In the genomic region with DNA sequence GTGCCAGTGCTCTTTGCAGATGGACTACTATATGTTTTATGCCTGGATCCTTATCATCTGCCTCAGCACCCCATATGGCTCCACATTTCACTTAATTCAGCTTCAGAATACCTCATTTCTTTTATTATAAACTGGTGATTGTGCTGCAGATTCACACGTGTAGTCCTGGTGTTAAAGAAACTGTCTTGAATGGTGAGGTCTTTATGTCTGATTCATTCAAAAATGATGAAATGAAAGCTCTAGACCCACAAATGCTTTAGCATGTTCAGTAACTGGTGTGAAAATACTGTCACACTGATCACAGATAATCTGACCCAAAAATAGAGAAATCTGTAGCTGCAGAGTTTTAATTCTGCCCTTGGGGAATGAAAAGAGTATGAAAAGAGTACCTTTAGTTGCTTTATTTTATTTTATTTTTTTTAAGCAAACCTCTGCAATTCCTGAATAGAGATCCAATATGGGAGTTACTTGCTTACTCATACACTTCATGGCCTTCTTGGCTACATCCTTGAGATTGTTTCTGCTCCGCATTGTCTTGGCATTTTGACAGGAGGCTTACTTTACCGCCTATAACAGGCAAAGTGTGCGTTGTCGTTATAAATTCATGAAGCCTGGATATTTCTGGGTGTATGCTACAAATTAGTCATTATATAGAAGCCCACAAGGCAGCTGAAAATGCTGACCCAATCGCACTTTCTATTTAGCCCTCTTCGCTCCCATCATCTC, we compare ENCODE assay signal across 8 cellular contexts. TPM values are rescaled to one million over a fixed set of nuclear protein-coding genes. Genes with fewer than 3 reads are reported as not detected.
DNase-seq lines count a peak whose midpoint lies in the region; ATAC-seq and TF ChIP-seq lines count a peak whose summit lies in the region.

No MANE protein-coding gene starts in this region.

- intact Hi-C loops in activated T-helper 1 cell treated with anti-CD3 and anti-CD28 coated beads, Interleukin-12 subunit alpha, Interleukin-12 subunit beta, Interleukin-2, Interleukin-4 antibody, amounts not matched to agents 30 ng/mL and 10 ng/mL and 1 ng/mL, durations not matched to agents 14 hours and 24 hours and 36 hours (cut with micrococcal nuclease), result loop anchor here (2.0 to 10.0 kb wide), 4 partner anchors 153 to 1593 kb away; a partner anchor contains a TSS

- H3K4me3 Mint-ChIP-seq in activated T-cell treated with anti-CD3 and anti-CD28 coated beads, Interleukin-2, amount 50 U/mL, for 24 hours, result peak overlapping the region; percentile 92
- peak overlapping the region; percentile 66 for H3K4me3 Mint-ChIP-seq in activated T-helper 1 cell treated with anti-CD3 and anti-CD28 coated beads, Interleukin-12 subunit alpha, Interleukin-12 subunit beta, Interleukin-2, Interleukin-4 antibody, amounts not matched to agents 30 ng/mL and 10 ng/mL and 1 ng/mL, durations not matched to agents 14 hours and 24 hours and 36 hours
- H3K4me3 Mint-ChIP-seq in glutamatergic neuron (ENCODE audit: unreplicated experiment), result peak overlapping the region; percentile 99
- peak overlapping the region; percentile 51 for H3K4me3 Mint-ChIP-seq in stimulated activated memory B cell treated with anti-CD40 and anti-IgM and Interleukin-4, amounts not matched to agents 10 μg/mL and 1 μg/mL and 100 μg/mL, for 72 hours

- H3K4me1 Mint-ChIP-seq in activated T-cell treated with anti-CD3 and anti-CD28 coated beads, Interleukin-2, amount 50 U/mL, for 24 hours (ENCODE audit: low read depth), result peaks cover 52% of the 10 kb centered on the region
- H3K4me1 Mint-ChIP-seq in activated T-helper 1 cell treated with anti-CD3 and anti-CD28 coated beads, Interleukin-12 subunit alpha, Interleukin-12 subunit beta, Interleukin-2, Interleukin-4 antibody, amounts not matched to agents 30 ng/mL and 10 ng/mL and 1 ng/mL, durations not matched to agents 14 hours and 24 hours and 36 hours (ENCODE audit: low read depth), result peaks cover 32% of the 10 kb centered on the region
- peaks cover 29% of the 10 kb centered on the region for H3K4me1 Mint-ChIP-seq in glutamatergic neuron (ENCODE audit: low read depth, unreplicated experiment)
- H3K4me1 Mint-ChIP-seq in stimulated activated memory B cell treated with anti-CD40 and anti-IgM and Interleukin-4, amounts not matched to agents 10 μg/mL and 1 μg/mL and 100 μg/mL, for 72 hours, result peaks cover 65% of the 10 kb centered on the region

- no peaks in the 10 kb centered on the region for H3K9me3 Mint-ChIP-seq in activated T-cell treated with anti-CD3 and anti-CD28 coated beads, Interleukin-2, amount 50 U/mL, for 24 hours
- H3K9me3 Mint-ChIP-seq in activated T-helper 1 cell treated with anti-CD3 and anti-CD28 coated beads, Interleukin-12 subunit alpha, Interleukin-12 subunit beta, Interleukin-2, Interleukin-4 antibody, amounts not matched to agents 30 ng/mL and 10 ng/mL and 1 ng/mL, durations not matched to agents 14 hours and 24 hours and 36 hours, result no peaks in the 10 kb centered on the region
- H3K9me3 Mint-ChIP-seq in glutamatergic neuron (ENCODE audit: unreplicated experiment), result peaks cover 21% of the 10 kb centered on the region
- H3K9me3 Mint-ChIP-seq in stimulated activated memory B cell treated with anti-CD40 and anti-IgM and Interleukin-4, amounts not matched to agents 10 μg/mL and 1 μg/mL and 100 μg/mL, for 72 hours, result no peaks in the 10 kb centered on the region

- ATAC-seq in stimulated activated memory B cell treated with anti-CD40 and anti-IgM and Interleukin-4, amounts not matched to agents 10 μg/mL and 1 μg/mL and 100 μg/mL, for 72 hours, result no peak
- ATAC-seq in GM19455 (IDR thresholded peaks at IDR 0.05; ENCODE audit: unreplicated experiment), result no peak
- no peak for ATAC-seq in GM18907 (IDR thresholded peaks at IDR 0.05; ENCODE audit: unreplicated experiment)

- H3K27ac Mint-ChIP-seq in activated T-cell treated with anti-CD3 and anti-CD28 coated beads, Interleukin-2, amount 50 U/mL, for 24 hours, result no peak overlapping the region
- no peak overlapping the region for H3K27ac Mint-ChIP-seq in activated T-helper 1 cell treated with anti-CD3 and anti-CD28 coated beads, Interleukin-12 subunit alpha, Interleukin-12 subunit beta, Interleukin-2, Interleukin-4 antibody, amounts not matched to agents 30 ng/mL and 10 ng/mL and 1 ng/mL, durations not matched to agents 14 hours and 24 hours and 36 hours
- peak overlapping the region; percentile 79 for H3K27ac Mint-ChIP-seq in glutamatergic neuron (ENCODE audit: unreplicated experiment)
- no peak overlapping the region for H3K27ac Mint-ChIP-seq in stimulated activated memory B cell treated with anti-CD40 and anti-IgM and Interleukin-4, amounts not matched to agents 10 μg/mL and 1 μg/mL and 100 μg/mL, for 72 hours

- H3K27me3 Mint-ChIP-seq in activated T-cell treated with anti-CD3 and anti-CD28 coated beads, Interleukin-2, amount 50 U/mL, for 24 hours, result peaks cover 29% of the 10 kb centered on the region
- H3K27me3 Mint-ChIP-seq in activated T-helper 1 cell treated with anti-CD3 and anti-CD28 coated beads, Interleukin-12 subunit alpha, Interleukin-12 subunit beta, Interleukin-2, Interleukin-4 antibody, amounts not matched to agents 30 ng/mL and 10 ng/mL and 1 ng/mL, durations not matched to agents 14 hours and 24 hours and 36 hours (ENCODE audit: insufficient read depth), result peaks cover 59% of the 10 kb centered on the region
- H3K27me3 Mint-ChIP-seq in glutamatergic neuron (ENCODE audit: unreplicated experiment), result peaks cover 15% of the 10 kb centered on the region
- no peaks in the 10 kb centered on the region for H3K27me3 Mint-ChIP-seq in stimulated activated memory B cell treated with anti-CD40 and anti-IgM and Interleukin-4, amounts not matched to agents 10 μg/mL and 1 μg/mL and 100 μg/mL, for 72 hours

- TF ChIP-seq CTCF in glutamatergic neuron (IDR thresholded peaks at IDR 0.05; ENCODE audit: partially characterized antibody, unreplicated experiment), result no peak

- peaks cover 20% of the 10 kb centered on the region for H3K36me3 Mint-ChIP-seq in activated T-cell treated with anti-CD3 and anti-CD28 coated beads, Interleukin-2, amount 50 U/mL, for 24 hours (ENCODE audit: low read depth)
- H3K36me3 Mint-ChIP-seq in activated T-helper 1 cell treated with anti-CD3 and anti-CD28 coated beads, Interleukin-12 subunit alpha, Interleukin-12 subunit beta, Interleukin-2, Interleukin-4 antibody, amounts not matched to agents 30 ng/mL and 10 ng/mL and 1 ng/mL, durations not matched to agents 14 hours and 24 hours and 36 hours (ENCODE audit: low read depth), result no peaks in the 10 kb centered on the region
- no peaks in the 10 kb centered on the region for H3K36me3 Mint-ChIP-seq in glutamatergic neuron (ENCODE audit: unreplicated experiment)
- no peaks in the 10 kb centered on the region for H3K36me3 Mint-ChIP-seq in stimulated activated memory B cell treated with anti-CD40 and anti-IgM and Interleukin-4, amounts not matched to agents 10 μg/mL and 1 μg/mL and 100 μg/mL, for 72 hours

- DNase-seq in activated T-cell treated with anti-CD3 and anti-CD28 coated beads, Interleukin-2, amount 50 U/mL, for 24 hours, result no peak
- no peak for DNase-seq in activated T-cell treated with anti-CD3 and anti-CD28 coated beads for 4 hours
- DNase-seq in activated T-helper 1 cell treated with anti-CD3 and anti-CD28 coated beads, Interleukin-12 subunit alpha, Interleukin-12 subunit beta, Interleukin-2, Interleukin-4 antibody, amounts not matched to agents 30 ng/mL and 10 ng/mL and 1 ng/mL, durations not matched to agents 14 hours and 24 hours and 36 hours (ENCODE audit: low spot score), result no peak
- DNase-seq in glutamatergic neuron, result no peak
- DNase-seq in globus pallidus (ENCODE audit: low spot score), result no peak

RNA-seq across cellular contexts. Expression of a gene that starts 2.7 kb away (rescaled TPM):
- total RNA-seq in activated T-helper 1 cell treated with anti-CD3 and anti-CD28 coated beads, Interleukin-12 subunit alpha, Interleukin-12 subunit beta, Interleukin-2, Interleukin-4 antibody, amounts not matched to agents 30 ng/mL and 10 ng/mL and 1 ng/mL, durations not matched to agents 14 hours and 24 hours and 36 hours, result 0.29 and 0.39 TPM in 2 replicates
- 95.9 TPM for total RNA-seq in glutamatergic neuron (ENCODE audit: unreplicated experiment)

Comparison
In these comparisons a context has a peak if more than half of its experiments do, and no peak if none do; other contexts are left out.
1. RNA of a gene that starts 2.7 kb away (total RNA-seq): 95.9 TPM in glutamatergic neuron (single experiment); 0.29 to 0.39 TPM in activated T-helper 1 cell treated with anti-CD3 and anti-CD28 coated beads, Interleukin-12 subunit alpha, Interleukin-12 subunit beta, Interleukin-2, Interleukin-4 antibody, amounts not matched to agents 30 ng/mL and 10 ng/mL and 1 ng/mL, durations not matched to agents 14 hours and 24 hours and 36 hours; every median in the first group is over 10 times any median in the second.
2. Peak in every context shown above with its lines, with median percentiles within 50 percentile points of each other: H3K4me3 Mint-ChIP-seq.